10 cellular contexts compared by ENCODE assay signal in genomic region chr18:44758821-44759624, GRCh38.
DNase-seq lines count a peak whose midpoint lies in the region; ATAC-seq and TF ChIP-seq lines count a peak whose summit lies in the region.
"Had no signal": no experiment of that assay in that cellular context is flagged by ENCODE, and none has a peak within 500 bp of the region (broad histone marks: within the 10 kb centered on the region; RNA-seq: fewer than 3 reads in every experiment).

No MANE protein-coding gene starts in this region.

- peak; percentile 79 for DNase-seq in activated CD4-positive, alpha-beta T cell treated with anti-CD3 and anti-CD28 coated beads for 36 hours
- no peak for DNase-seq in activated CD4-positive, alpha-beta T cell treated with anti-CD3 and anti-CD28 coated beads for 1 hour
- DNase-seq in activated T-cell treated with anti-CD3 and anti-CD28 coated beads, Interleukin-2, amount 50 U/mL, for 72 hours = peak; percentile 59 to 69
- DNase-seq in stimulated activated CD4-positive, alpha-beta T cell treated with anti-CD3 and anti-CD28 coated beads, Interleukin-1b, Interleukin-23, amount 100 ng/mL, for 24 hours (ENCODE audit: low read depth in 4 of 4, low spot score in 1 of 4) = peak in 3 of 4 experiments; percentile 15 to 46 (median 46)
- DNase-seq in omental fat pad (ENCODE audit: low spot score) (no peak), RWPE1 (ENCODE audit: low spot score) (no peak), SW480 (ENCODE audit: low spot score) (no peak)

- H3K4me1 Mint-ChIP-seq in activated CD4-positive, alpha-beta T cell treated with anti-CD3 and anti-CD28 coated beads for 36 hours = peaks cover 27% of the 10 kb centered on the region
- peaks cover 40% of the 10 kb centered on the region for H3K4me1 Mint-ChIP-seq in activated T-cell treated with anti-CD3 and anti-CD28 coated beads, Interleukin-2, amount 50 U/mL, for 72 hours (ENCODE audit: low read depth)

- intact Hi-C loops in activated CD4-positive, alpha-beta T cell treated with anti-CD3 and anti-CD28 coated beads for 36 hours (cut with DNase I, micrococcal nuclease) = loop anchor here (1.0 to 2.0 kb wide), 9 partner anchors 26 to 134 kb away; no protein-coding TSS in a partner anchor

- TF ChIP-seq CTCF in omental fat pad (IDR thresholded peaks at IDR 0.05) (no peak), RWPE1 (conservative IDR thresholded peaks at IDR 0.05; ENCODE audit: low read depth) (no peak)

- POLR2A ChIA-PET in activated CD4-positive, alpha-beta T cell treated with anti-CD3 and anti-CD28 coated beads for 36 hours (lab: Charles Lee) = interaction anchor here (0.7 to 1.8 kb wide), 17 partner anchors 26 to 134 kb away, joined by 3 to 20 read pairs (median 5); partner anchors contain the start of gene SETBP1
- POLR2A ChIA-PET in RWPE1 (lab: Yijun Ruan, JAX; ENCODE audit: low non-redundant PET) = no interaction called here

- peak; percentile 91 for ATAC-seq in activated CD4-positive, alpha-beta T cell treated with anti-CD3 and anti-CD28 coated beads for 36 hours
- ATAC-seq in HG03354 (IDR thresholded peaks at IDR 0.05; ENCODE audit: poor library complexity, severe bottlenecking, unreplicated experiment) (peak; percentile 98), omental fat pad (ENCODE audit: low FRiP score) (no peak)
- peak; percentile 89 to 91 for ATAC-seq in activated T-cell treated with anti-CD3 and anti-CD28 coated beads, Interleukin-2, amount 50 U/mL, for 72 hours (replicated peaks in 1 of 2)
- ATAC-seq: A549 had no signal

- H3K27ac ChIP-seq in RWPE1 = no peak overlapping the region
- H3K27ac ChIP-seq: A549, SK-N-MC had no signal

- peak overlapping the region; percentile 93 for H3K27ac Mint-ChIP-seq in activated CD4-positive, alpha-beta T cell treated with anti-CD3 and anti-CD28 coated beads for 36 hours
- H3K27ac Mint-ChIP-seq in activated T-cell treated with anti-CD3 and anti-CD28 coated beads, Interleukin-2, amount 50 U/mL, for 72 hours = peak overlapping the region; percentile 93

- peak overlapping the region; percentile 35 for H3K4me3 Mint-ChIP-seq in activated CD4-positive, alpha-beta T cell treated with anti-CD3 and anti-CD28 coated beads for 36 hours
- H3K4me3 Mint-ChIP-seq in activated T-cell treated with anti-CD3 and anti-CD28 coated beads, Interleukin-2, amount 50 U/mL, for 72 hours = peak overlapping the region; percentile 68 to 85

- peaks cover 4% of the 10 kb centered on the region for H3K9me3 Mint-ChIP-seq in activated CD4-positive, alpha-beta T cell treated with anti-CD3 and anti-CD28 coated beads for 36 hours (ENCODE audit: low read depth)
- H3K9me3 Mint-ChIP-seq in activated T-cell treated with anti-CD3 and anti-CD28 coated beads, Interleukin-2, amount 50 U/mL, for 72 hours = peaks cover 0 to 2% of the 10 kb centered on the region in 2 donors

- H3K36me3 Mint-ChIP-seq in activated CD4-positive, alpha-beta T cell treated with anti-CD3 and anti-CD28 coated beads for 36 hours (ENCODE audit: low read depth) = no peaks in the 10 kb centered on the region
- H3K36me3 Mint-ChIP-seq in activated T-cell treated with anti-CD3 and anti-CD28 coated beads, Interleukin-2, amount 50 U/mL, for 72 hours (ENCODE audit: insufficient read depth in 2 of 2) = peaks cover 0 to 7% of the 10 kb centered on the region in 2 donors

- CTCF ChIA-PET in activated CD4-positive, alpha-beta T cell treated with anti-CD3 and anti-CD28 coated beads for 36 hours (lab: Charles Lee) = interaction anchor here (0.6 to 2.7 kb wide), 14 partner anchors 12 to 454 kb away, joined by 3 to 10 read pairs (median 4); no protein-coding TSS in a partner anchor
- CTCF ChIA-PET in RWPE1 (lab: Yijun Ruan, JAX) = interaction anchor here (0.6 kb wide), 1 partner anchor 1899 kb away, joined by 3 read pairs; no protein-coding TSS in a partner anchor

- peaks cover 10% of the 10 kb centered on the region for H3K27me3 Mint-ChIP-seq in activated CD4-positive, alpha-beta T cell treated with anti-CD3 and anti-CD28 coated beads for 36 hours
- peaks cover 24% of the 10 kb centered on the region for H3K27me3 Mint-ChIP-seq in activated T-cell treated with anti-CD3 and anti-CD28 coated beads, Interleukin-2, amount 50 U/mL, for 72 hours (ENCODE audit: low read depth)

Comparison
In these comparisons a context has a peak if more than half of its experiments do, and no peak if none do; other contexts are left out.
1. DNase-seq: peak in activated CD4-positive, alpha-beta T cell treated with anti-CD3 and anti-CD28 coated beads for 36 hours (single experiment), activated T-cell treated with anti-CD3 and anti-CD28 coated beads, Interleukin-2, amount 50 U/mL, for 72 hours (2 of 2) and stimulated activated CD4-positive, alpha-beta T cell treated with anti-CD3 and anti-CD28 coated beads, Interleukin-1b, Interleukin-23, amount 100 ng/mL, for 24 hours (3 of 4); none in activated CD4-positive, alpha-beta T cell treated with anti-CD3 and anti-CD28 coated beads for 1 hour (single experiment), omental fat pad (single experiment), RWPE1 (single experiment) and SW480 (single experiment).